ENCODE assay signal across 8 cellular contexts in genomic region chr1:97138515-97139032, GRCh38.
DNase-seq lines count a peak whose midpoint lies in the region; ATAC-seq and TF ChIP-seq lines count a peak whose summit lies in the region.

No MANE protein-coding gene starts in this region.

- H3K36me3 ChIP-seq in Panc1 (ENCODE audit: control insufficient read depth, insufficient read depth, low read length): no peaks in the 10 kb centered on the region

- H3K4me1 Mint-ChIP-seq in naive B cell: peaks cover 3 to 9% (median 3%) of the 10 kb centered on the region in 3 donors

- peak overlapping the region in 6 of 8 donors; percentile 10 to 59 (median 40) for H3K4me3 Mint-ChIP-seq in naive B cell

- H3K4me1 ChIP-seq in Panc1 (ENCODE audit: control insufficient read depth, insufficient read depth, low read length): no peaks in the 10 kb centered on the region

- no peaks in the 10 kb centered on the region for H3K27me3 Mint-ChIP-seq in naive B cell

- H3K27me3 ChIP-seq in Panc1 (ENCODE audit: control insufficient read depth, insufficient read depth, low read length): no peaks in the 10 kb centered on the region

- ATAC-seq in GM18505 (IDR thresholded peaks at IDR 0.05; ENCODE audit: unreplicated experiment) (peak; percentile 26), HG02571 (IDR thresholded peaks at IDR 0.05; ENCODE audit: unreplicated experiment) (peak; percentile 30), Panc1 (no peak), naive B cell (ENCODE audit: low read depth in 2 of 2) (peak in 1 of 2 donors; percentile 27), GM21737 (IDR thresholded peaks at IDR 0.05; ENCODE audit: unreplicated experiment) (no peak)

- TF ChIP-seq POLR2A in GM18505 (IDR thresholded peaks at IDR 0.05; ENCODE audit: borderline replicate concordance, extremely low read depth, insufficient read depth, insufficient read length): no peak

- peak; percentile 24; the same call in 1 of the 2 replicates for TF ChIP-seq CTCF in Panc1 (IDR thresholded peaks at IDR 0.05)

- POLR2A ChIA-PET in Panc1 (lab: Charles Lee): no interaction called here

- CTCF ChIA-PET in Panc1 (lab: Charles Lee): no interaction called here

- H3K9me3 ChIP-seq in Panc1 (ENCODE audit: control insufficient read depth, insufficient read depth, low read depth, low read length): no peaks in the 10 kb centered on the region

- intact Hi-C loops in Panc1 (cut with micrococcal nuclease; ENCODE audit: unreplicated experiment): no loop called here

- no TSS peak for BruUV-seq in Panc1 (replicated peaks; lab: Mats Ljungman, UMichigan)

- H3K27ac Mint-ChIP-seq in naive B cell: peak overlapping the region in 1 of 6 donors; percentile 73

- in situ Hi-C loops in Panc1 (cut with HindIII; ENCODE audit: low pct_unique_long_range_greater_than_20kb, low sequenced_read_pairs): no loop called here

- DNase-seq in Panc1 (ENCODE audit: low read depth, low spot score) (no peak), naive B cell (no peak), ureter (ENCODE audit: low spot score) (no peak), NCI-H2081 treated with DMSO at 0.1 percent for 48 hours (lab: John Stamatoyannopoulos, UW) (no peak), DMS79 (lab: John Stamatoyannopoulos, UW) (no peak)

- H3K4me3 ChIP-seq in Panc1 (ENCODE audit: low read depth in 2 of 2, low read length in 2 of 2): no peak overlapping the region

- H3K27ac ChIP-seq in Panc1 (ENCODE audit: low read length): no peak overlapping the region; the same call in 1 of the 2 replicates

- H3K9me3 Mint-ChIP-seq in naive B cell: no peaks in the 10 kb centered on the region

- H3K36me3 Mint-ChIP-seq in naive B cell: no peaks in the 10 kb centered on the region

Comparison
In these comparisons a context has a peak if more than half of its experiments do, and no peak if none do; other contexts are left out.
1. ATAC-seq: peak in GM18505 (single experiment) and HG02571 (single experiment); none in Panc1 (single experiment) and GM21737 (single experiment).